Comparison of ENCODE assay signal across 1 cellular context in genomic region chr10:102492344-102492939, GRCh38.
TF ChIP-seq lines count a peak whose summit lies in the region.

No MANE protein-coding gene starts in this region.

TF ChIP-seq in SK-N-SH, 30 proteins besides CTCF, POLR2A, EP300 and RAD21 (continued from another document):
- no peak for TF ChIP-seq JUND (IDR thresholded peaks at IDR 0.05)
- no peak for TF ChIP-seq RXRA (IDR thresholded peaks at IDR 0.05; ENCODE audit: borderline replicate concordance, low read depth)
- TF ChIP-seq YY1 (IDR thresholded peaks at IDR 0.05; ENCODE audit: low read depth): no peak
- no peak for TF ChIP-seq NRF1 (IDR thresholded peaks at IDR 0.05; ENCODE audit: low read depth, low read length)
- no peak for TF ChIP-seq REST (IDR thresholded peaks at IDR 0.05; ENCODE audit: low read depth, low read length)
- TF ChIP-seq RCOR1 (IDR thresholded peaks at IDR 0.05; ENCODE audit: low read length): no peak
- TF ChIP-seq POLR2AphosphoS5 (IDR thresholded peaks at IDR 0.05; ENCODE audit: low read depth, low read length): no peak
- no peak for TF ChIP-seq GABPA (IDR thresholded peaks at IDR 0.05; ENCODE audit: low read depth)
- TF ChIP-seq MAX (IDR thresholded peaks at IDR 0.05; ENCODE audit: low read depth): no peak
- no peak for TF ChIP-seq USF2 (IDR thresholded peaks at IDR 0.05; ENCODE audit: borderline replicate concordance, low read depth, low read length)
- no peak for TF ChIP-seq IRF3 (IDR thresholded peaks at IDR 0.05; ENCODE audit: low read depth, low read length)
- TF ChIP-seq MXI1 (IDR thresholded peaks at IDR 0.05; ENCODE audit: low read depth, low read length): no peak
